In genomic region chr6:151230277-151230577, GRCh38 we compare ENCODE assay signal across 1 cellular context.
TF ChIP-seq lines count a peak whose summit lies in the region.

No MANE protein-coding gene starts in this region.

TF ChIP-seq in HCT116, 20 proteins besides CTCF, POLR2A, EP300 and RAD21 (continued from another document):
- TF ChIP-seq REST (IDR thresholded peaks at IDR 0.05; ENCODE audit: low read depth) = no peak
- TF ChIP-seq JUND (IDR thresholded peaks at IDR 0.05) = no peak
- no peak for TF ChIP-seq ZBTB33 (IDR thresholded peaks at IDR 0.05; ENCODE audit: extremely low read depth, insufficient replicate concordance, low read length)
- TF ChIP-seq CBX3 (IDR thresholded peaks at IDR 0.05; ENCODE audit: low read depth) = no peak
- TF ChIP-seq ELF1 (IDR thresholded peaks at IDR 0.05; ENCODE audit: borderline replicate concordance, low read depth) = no peak
- TF ChIP-seq ZNF274 (IDR thresholded peaks at IDR 0.05; ENCODE audit: low read depth, low read length) = no peak
- no peak for TF ChIP-seq EGR1 (IDR thresholded peaks at IDR 0.05; ENCODE audit: low read depth)
- TF ChIP-seq ZFX (IDR thresholded peaks at IDR 0.05) = no peak
- no peak for TF ChIP-seq ATF3 (IDR thresholded peaks at IDR 0.05)
- no peak for TF ChIP-seq POLR2AphosphoS5 (IDR thresholded peaks at IDR 0.05; ENCODE audit: low read depth, low read length)
